In the genomic region with DNA sequence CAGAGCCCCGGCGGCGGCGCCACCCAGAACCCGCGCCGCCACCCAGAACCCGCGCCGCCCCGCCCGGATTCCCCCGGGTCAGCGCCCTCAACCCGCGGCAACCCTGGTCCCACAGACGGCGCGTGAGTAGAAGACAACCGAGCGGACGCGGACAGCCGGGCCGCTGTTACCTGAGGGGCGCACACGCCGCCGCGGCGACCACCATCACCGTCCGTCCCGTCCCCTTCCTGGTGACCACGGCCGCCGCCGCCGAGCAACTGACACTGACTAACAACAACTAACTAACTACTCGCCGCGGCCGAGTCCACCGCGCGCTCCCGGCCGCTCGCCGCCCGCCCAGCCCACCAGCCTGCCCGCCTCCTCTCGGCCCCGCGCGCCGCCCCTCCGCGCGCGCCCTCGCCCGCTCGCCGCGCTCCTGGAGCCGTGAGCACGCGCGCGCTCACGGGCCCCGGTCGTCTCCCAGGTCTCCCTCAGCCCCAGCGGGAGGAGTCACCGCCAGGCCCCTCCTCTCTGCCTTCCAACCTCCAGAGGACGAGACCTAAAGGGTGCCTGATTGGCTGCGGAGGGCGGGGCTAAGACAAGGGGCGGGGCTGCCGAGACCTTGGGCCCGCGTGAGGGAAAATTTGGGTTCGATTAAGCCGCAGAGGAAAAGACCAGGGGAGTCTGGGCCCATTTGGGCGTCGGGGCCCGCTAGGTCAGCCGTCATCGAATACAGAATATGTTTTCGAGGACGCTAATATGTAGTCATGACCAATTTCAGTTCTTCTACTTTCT, we compare ENCODE assay signal across 1 cellular context.
TF ChIP-seq lines count a peak whose summit lies in the region.

A gene with protein sequence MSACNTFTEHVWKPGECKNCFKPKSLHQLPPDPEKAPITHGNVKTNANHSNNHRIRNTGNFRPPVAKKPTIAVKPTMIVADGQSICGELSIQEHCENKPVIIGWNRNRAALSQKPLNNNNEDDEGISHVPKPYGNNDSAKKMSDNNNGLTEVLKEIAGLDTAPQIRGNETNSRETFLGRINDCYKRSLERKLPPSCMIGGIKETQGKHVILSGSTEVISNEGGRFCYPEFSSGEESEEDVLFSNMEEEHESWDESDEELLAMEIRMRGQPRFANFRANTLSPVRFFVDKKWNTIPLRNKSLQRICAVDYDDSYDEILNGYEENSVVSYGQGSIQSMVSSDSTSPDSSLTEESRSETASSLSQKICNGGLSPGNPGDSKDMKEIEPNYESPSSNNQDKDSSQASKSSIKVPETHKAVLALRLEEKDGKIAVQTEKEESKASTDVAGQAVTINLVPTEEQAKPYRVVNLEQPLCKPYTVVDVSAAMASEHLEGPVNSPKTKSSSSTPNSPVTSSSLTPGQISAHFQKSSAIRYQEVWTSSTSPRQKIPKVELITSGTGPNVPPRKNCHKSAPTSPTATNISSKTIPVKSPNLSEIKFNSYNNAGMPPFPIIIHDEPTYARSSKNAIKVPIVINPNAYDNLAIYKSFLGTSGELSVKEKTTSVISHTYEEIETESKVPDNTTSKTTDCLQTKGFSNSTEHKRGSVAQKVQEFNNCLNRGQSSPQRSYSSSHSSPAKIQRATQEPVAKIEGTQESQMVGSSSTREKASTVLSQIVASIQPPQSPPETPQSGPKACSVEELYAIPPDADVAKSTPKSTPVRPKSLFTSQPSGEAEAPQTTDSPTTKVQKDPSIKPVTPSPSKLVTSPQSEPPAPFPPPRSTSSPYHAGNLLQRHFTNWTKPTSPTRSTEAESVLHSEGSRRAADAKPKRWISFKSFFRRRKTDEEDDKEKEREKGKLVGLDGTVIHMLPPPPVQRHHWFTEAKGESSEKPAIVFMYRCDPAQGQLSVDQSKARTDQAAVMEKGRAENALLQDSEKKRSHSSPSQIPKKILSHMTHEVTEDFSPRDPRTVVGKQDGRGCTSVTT (N-terminal part only) (minus strand): TSS at position 269 of the 774 bp plus-strand sequence. CDS start 238,178 bp downstream, outside the sequence.

TF ChIP-seq in WTC11, 78 proteins besides CTCF, POLR2A, EP300 and RAD21 (continued from another document):
- TF ChIP-seq, protein P1, sequence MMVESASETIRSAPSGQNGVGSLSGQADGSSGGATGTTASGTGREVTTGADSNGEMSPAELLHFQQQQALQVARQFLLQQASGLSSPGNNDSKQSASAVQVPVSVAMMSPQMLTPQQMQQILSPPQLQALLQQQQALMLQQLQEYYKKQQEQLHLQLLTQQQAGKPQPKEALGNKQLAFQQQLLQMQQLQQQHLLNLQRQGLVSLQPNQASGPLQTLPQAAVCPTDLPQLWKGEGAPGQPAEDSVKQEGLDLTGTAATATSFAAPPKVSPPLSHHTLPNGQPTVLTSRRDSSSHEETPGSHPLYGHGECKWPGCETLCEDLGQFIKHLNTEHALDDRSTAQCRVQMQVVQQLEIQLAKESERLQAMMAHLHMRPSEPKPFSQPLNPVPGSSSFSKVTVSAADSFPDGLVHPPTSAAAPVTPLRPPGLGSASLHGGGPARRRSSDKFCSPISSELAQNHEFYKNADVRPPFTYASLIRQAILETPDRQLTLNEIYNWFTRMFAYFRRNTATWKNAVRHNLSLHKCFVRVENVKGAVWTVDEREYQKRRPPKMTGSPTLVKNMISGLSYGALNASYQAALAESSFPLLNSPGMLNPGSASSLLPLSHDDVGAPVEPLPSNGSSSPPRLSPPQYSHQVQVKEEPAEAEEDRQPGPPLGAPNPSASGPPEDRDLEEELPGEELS (CRISPR knock-in tag; IDR thresholded peaks at IDR 0.05), result peak; percentile 32; the same call in 1 of the 2 replicates
- TF ChIP-seq, protein P2, sequence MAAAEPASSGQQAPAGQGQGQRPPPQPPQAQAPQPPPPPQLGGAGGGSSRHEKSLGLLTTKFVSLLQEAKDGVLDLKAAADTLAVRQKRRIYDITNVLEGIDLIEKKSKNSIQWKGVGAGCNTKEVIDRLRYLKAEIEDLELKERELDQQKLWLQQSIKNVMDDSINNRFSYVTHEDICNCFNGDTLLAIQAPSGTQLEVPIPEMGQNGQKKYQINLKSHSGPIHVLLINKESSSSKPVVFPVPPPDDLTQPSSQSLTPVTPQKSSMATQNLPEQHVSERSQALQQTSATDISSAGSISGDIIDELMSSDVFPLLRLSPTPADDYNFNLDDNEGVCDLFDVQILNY (CRISPR knock-in tag; IDR thresholded peaks at IDR 0.05), result 0 out of 2 replicates have a peak, but pooled peaks have one; percentile 33
- TF ChIP-seq, protein P3, sequence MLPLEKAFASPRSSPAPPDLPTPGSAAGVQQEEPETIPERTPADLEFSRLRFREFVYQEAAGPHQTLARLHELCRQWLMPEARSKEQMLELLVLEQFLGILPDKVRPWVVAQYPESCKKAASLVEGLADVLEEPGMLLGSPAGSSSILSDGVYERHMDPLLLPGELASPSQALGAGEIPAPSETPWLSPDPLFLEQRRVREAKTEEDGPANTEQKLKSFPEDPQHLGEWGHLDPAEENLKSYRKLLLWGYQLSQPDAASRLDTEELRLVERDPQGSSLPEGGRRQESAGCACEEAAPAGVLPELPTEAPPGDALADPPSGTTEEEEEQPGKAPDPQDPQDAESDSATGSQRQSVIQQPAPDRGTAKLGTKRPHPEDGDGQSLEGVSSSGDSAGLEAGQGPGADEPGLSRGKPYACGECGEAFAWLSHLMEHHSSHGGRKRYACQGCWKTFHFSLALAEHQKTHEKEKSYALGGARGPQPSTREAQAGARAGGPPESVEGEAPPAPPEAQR (CRISPR knock-in tag; IDR thresholded peaks at IDR 0.05), result no peak
- TF ChIP-seq ZNF317 (CRISPR knock-in tag; IDR thresholded peaks at IDR 0.05; ENCODE audit: borderline replicate concordance, low read depth) (no peak), IRF2 (CRISPR knock-in tag; IDR thresholded peaks at IDR 0.05; ENCODE audit: borderline replicate concordance, low read depth) (no peak), MXD4 (CRISPR knock-in tag; IDR thresholded peaks at IDR 0.05; ENCODE audit: borderline replicate concordance) (no peak), ZNF121 (CRISPR knock-in tag; IDR thresholded peaks at IDR 0.05) (no peak), RORB (CRISPR knock-in tag; IDR thresholded peaks at IDR 0.05) (no peak), MYBL2 (CRISPR knock-in tag; IDR thresholded peaks at IDR 0.05) (no peak), ZNF416 (CRISPR knock-in tag; IDR thresholded peaks at IDR 0.05) (peak; percentile 73; the same call in 1 of the 2 replicates), ETV6 (CRISPR knock-in tag; IDR thresholded peaks at IDR 0.05) (peak; percentile 50; the same call in 1 of the 2 replicates)
- TF ChIP-seq, protein P4, sequence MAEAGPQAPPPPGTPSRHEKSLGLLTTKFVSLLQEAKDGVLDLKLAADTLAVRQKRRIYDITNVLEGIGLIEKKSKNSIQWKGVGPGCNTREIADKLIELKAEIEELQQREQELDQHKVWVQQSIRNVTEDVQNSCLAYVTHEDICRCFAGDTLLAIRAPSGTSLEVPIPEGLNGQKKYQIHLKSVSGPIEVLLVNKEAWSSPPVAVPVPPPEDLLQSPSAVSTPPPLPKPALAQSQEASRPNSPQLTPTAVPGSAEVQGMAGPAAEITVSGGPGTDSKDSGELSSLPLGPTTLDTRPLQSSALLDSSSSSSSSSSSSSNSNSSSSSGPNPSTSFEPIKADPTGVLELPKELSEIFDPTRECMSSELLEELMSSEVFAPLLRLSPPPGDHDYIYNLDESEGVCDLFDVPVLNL (CRISPR knock-in tag; IDR thresholded peaks at IDR 0.05; ENCODE audit: borderline replicate concordance, low read depth), result no peak
- TF ChIP-seq, protein P5, sequence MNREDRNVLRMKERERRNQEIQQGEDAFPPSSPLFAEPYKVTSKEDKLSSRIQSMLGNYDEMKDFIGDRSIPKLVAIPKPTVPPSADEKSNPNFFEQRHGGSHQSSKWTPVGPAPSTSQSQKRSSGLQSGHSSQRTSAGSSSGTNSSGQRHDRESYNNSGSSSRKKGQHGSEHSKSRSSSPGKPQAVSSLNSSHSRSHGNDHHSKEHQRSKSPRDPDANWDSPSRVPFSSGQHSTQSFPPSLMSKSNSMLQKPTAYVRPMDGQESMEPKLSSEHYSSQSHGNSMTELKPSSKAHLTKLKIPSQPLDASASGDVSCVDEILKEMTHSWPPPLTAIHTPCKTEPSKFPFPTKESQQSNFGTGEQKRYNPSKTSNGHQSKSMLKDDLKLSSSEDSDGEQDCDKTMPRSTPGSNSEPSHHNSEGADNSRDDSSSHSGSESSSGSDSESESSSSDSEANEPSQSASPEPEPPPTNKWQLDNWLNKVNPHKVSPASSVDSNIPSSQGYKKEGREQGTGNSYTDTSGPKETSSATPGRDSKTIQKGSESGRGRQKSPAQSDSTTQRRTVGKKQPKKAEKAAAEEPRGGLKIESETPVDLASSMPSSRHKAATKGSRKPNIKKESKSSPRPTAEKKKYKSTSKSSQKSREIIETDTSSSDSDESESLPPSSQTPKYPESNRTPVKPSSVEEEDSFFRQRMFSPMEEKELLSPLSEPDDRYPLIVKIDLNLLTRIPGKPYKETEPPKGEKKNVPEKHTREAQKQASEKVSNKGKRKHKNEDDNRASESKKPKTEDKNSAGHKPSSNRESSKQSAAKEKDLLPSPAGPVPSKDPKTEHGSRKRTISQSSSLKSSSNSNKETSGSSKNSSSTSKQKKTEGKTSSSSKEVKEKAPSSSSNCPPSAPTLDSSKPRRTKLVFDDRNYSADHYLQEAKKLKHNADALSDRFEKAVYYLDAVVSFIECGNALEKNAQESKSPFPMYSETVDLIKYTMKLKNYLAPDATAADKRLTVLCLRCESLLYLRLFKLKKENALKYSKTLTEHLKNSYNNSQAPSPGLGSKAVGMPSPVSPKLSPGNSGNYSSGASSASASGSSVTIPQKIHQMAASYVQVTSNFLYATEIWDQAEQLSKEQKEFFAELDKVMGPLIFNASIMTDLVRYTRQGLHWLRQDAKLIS (CRISPR knock-in tag; IDR thresholded peaks at IDR 0.05; ENCODE audit: borderline replicate concordance), result no peak
- TF ChIP-seq, protein P6, sequence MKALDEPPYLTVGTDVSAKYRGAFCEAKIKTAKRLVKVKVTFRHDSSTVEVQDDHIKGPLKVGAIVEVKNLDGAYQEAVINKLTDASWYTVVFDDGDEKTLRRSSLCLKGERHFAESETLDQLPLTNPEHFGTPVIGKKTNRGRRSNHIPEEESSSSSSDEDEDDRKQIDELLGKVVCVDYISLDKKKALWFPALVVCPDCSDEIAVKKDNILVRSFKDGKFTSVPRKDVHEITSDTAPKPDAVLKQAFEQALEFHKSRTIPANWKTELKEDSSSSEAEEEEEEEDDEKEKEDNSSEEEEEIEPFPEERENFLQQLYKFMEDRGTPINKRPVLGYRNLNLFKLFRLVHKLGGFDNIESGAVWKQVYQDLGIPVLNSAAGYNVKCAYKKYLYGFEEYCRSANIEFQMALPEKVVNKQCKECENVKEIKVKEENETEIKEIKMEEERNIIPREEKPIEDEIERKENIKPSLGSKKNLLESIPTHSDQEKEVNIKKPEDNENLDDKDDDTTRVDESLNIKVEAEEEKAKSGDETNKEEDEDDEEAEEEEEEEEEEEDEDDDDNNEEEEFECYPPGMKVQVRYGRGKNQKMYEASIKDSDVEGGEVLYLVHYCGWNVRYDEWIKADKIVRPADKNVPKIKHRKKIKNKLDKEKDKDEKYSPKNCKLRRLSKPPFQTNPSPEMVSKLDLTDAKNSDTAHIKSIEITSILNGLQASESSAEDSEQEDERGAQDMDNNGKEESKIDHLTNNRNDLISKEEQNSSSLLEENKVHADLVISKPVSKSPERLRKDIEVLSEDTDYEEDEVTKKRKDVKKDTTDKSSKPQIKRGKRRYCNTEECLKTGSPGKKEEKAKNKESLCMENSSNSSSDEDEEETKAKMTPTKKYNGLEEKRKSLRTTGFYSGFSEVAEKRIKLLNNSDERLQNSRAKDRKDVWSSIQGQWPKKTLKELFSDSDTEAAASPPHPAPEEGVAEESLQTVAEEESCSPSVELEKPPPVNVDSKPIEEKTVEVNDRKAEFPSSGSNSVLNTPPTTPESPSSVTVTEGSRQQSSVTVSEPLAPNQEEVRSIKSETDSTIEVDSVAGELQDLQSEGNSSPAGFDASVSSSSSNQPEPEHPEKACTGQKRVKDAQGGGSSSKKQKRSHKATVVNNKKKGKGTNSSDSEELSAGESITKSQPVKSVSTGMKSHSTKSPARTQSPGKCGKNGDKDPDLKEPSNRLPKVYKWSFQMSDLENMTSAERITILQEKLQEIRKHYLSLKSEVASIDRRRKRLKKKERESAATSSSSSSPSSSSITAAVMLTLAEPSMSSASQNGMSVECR (CRISPR knock-in tag; IDR thresholded peaks at IDR 0.05; ENCODE audit: borderline replicate concordance), result no peak; the same call in 1 of the 2 replicates
- TF ChIP-seq, protein P7, sequence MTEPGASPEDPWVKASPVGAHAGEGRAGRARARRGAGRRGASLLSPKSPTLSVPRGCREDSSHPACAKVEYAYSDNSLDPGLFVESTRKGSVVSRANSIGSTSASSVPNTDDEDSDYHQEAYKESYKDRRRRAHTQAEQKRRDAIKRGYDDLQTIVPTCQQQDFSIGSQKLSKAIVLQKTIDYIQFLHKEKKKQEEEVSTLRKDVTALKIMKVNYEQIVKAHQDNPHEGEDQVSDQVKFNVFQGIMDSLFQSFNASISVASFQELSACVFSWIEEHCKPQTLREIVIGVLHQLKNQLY (CRISPR knock-in tag; IDR thresholded peaks at IDR 0.05), result no peak
- TF ChIP-seq, protein P8, sequence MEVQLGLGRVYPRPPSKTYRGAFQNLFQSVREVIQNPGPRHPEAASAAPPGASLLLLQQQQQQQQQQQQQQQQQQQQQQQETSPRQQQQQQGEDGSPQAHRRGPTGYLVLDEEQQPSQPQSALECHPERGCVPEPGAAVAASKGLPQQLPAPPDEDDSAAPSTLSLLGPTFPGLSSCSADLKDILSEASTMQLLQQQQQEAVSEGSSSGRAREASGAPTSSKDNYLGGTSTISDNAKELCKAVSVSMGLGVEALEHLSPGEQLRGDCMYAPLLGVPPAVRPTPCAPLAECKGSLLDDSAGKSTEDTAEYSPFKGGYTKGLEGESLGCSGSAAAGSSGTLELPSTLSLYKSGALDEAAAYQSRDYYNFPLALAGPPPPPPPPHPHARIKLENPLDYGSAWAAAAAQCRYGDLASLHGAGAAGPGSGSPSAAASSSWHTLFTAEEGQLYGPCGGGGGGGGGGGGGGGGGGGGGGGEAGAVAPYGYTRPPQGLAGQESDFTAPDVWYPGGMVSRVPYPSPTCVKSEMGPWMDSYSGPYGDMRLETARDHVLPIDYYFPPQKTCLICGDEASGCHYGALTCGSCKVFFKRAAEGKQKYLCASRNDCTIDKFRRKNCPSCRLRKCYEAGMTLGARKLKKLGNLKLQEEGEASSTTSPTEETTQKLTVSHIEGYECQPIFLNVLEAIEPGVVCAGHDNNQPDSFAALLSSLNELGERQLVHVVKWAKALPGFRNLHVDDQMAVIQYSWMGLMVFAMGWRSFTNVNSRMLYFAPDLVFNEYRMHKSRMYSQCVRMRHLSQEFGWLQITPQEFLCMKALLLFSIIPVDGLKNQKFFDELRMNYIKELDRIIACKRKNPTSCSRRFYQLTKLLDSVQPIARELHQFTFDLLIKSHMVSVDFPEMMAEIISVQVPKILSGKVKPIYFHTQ (CRISPR knock-in tag; IDR thresholded peaks at IDR 0.05), result no peak
